Comparison of ENCODE assay signal across 1 cellular context in the genomic region with DNA sequence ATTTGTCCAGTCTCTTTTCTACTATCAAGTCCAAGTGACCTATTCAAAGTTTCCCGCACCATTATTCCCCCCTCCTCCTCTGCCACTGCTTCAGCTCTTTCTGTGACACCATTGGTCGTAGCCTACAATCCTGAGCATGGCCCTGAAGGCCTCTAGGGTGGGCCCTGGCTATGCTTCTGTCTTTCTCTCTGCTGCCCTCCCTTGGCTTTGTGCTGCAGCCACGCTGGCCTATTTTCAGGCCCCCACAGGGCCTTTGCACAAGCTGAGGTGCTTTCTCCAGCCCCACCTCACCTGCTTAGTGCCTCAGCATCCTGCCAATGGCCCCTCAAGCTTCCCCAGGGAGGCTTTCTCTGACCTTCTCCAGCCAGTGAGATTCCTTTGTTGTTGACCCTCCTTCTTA.
TF ChIP-seq lines count a peak whose summit lies in the region.

No MANE protein-coding gene starts in this region.

TF ChIP-seq in WTC11, 78 proteins besides CTCF, POLR2A, EP300 and RAD21 (continued from another document):
- TF ChIP-seq, protein P1, sequence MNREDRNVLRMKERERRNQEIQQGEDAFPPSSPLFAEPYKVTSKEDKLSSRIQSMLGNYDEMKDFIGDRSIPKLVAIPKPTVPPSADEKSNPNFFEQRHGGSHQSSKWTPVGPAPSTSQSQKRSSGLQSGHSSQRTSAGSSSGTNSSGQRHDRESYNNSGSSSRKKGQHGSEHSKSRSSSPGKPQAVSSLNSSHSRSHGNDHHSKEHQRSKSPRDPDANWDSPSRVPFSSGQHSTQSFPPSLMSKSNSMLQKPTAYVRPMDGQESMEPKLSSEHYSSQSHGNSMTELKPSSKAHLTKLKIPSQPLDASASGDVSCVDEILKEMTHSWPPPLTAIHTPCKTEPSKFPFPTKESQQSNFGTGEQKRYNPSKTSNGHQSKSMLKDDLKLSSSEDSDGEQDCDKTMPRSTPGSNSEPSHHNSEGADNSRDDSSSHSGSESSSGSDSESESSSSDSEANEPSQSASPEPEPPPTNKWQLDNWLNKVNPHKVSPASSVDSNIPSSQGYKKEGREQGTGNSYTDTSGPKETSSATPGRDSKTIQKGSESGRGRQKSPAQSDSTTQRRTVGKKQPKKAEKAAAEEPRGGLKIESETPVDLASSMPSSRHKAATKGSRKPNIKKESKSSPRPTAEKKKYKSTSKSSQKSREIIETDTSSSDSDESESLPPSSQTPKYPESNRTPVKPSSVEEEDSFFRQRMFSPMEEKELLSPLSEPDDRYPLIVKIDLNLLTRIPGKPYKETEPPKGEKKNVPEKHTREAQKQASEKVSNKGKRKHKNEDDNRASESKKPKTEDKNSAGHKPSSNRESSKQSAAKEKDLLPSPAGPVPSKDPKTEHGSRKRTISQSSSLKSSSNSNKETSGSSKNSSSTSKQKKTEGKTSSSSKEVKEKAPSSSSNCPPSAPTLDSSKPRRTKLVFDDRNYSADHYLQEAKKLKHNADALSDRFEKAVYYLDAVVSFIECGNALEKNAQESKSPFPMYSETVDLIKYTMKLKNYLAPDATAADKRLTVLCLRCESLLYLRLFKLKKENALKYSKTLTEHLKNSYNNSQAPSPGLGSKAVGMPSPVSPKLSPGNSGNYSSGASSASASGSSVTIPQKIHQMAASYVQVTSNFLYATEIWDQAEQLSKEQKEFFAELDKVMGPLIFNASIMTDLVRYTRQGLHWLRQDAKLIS (CRISPR knock-in tag; IDR thresholded peaks at IDR 0.05; ENCODE audit: borderline replicate concordance), result no peak
- TF ChIP-seq ZBTB21 (CRISPR knock-in tag; IDR thresholded peaks at IDR 0.05; ENCODE audit: borderline replicate concordance), result no peak
- TF ChIP-seq, protein P2, sequence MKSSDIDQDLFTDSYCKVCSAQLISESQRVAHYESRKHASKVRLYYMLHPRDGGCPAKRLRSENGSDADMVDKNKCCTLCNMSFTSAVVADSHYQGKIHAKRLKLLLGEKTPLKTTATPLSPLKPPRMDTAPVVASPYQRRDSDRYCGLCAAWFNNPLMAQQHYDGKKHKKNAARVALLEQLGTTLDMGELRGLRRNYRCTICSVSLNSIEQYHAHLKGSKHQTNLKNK (CRISPR knock-in tag; IDR thresholded peaks at IDR 0.05), result no peak
- TF ChIP-seq CREM (CRISPR knock-in tag; IDR thresholded peaks at IDR 0.05), result no peak
- TF ChIP-seq, protein P3, sequence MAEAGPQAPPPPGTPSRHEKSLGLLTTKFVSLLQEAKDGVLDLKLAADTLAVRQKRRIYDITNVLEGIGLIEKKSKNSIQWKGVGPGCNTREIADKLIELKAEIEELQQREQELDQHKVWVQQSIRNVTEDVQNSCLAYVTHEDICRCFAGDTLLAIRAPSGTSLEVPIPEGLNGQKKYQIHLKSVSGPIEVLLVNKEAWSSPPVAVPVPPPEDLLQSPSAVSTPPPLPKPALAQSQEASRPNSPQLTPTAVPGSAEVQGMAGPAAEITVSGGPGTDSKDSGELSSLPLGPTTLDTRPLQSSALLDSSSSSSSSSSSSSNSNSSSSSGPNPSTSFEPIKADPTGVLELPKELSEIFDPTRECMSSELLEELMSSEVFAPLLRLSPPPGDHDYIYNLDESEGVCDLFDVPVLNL (CRISPR knock-in tag; IDR thresholded peaks at IDR 0.05; ENCODE audit: borderline replicate concordance, low read depth), result no peak
- TF ChIP-seq FOXJ3 (CRISPR knock-in tag; IDR thresholded peaks at IDR 0.05; ENCODE audit: borderline replicate concordance), result no peak
- TF ChIP-seq RORB (CRISPR knock-in tag; IDR thresholded peaks at IDR 0.05), result no peak
TF ChIP-seq in WTC11: peak in this region for 0.
